In genomic region chr2:182894174-182894573, GRCh38 we compare ENCODE assay signal across 32 cellular contexts. TPM values are rescaled to one million over a fixed set of nuclear protein-coding genes. Genes with fewer than 3 reads are reported as not detected.
DNase-seq lines count a peak whose midpoint lies in the region; ATAC-seq, FAIRE-seq and TF ChIP-seq lines count a peak whose summit lies in the region.
"Had no signal": no experiment of that assay in that cellular context is flagged by ENCODE, and none has a peak within 500 bp of the region (broad histone marks: within the 10 kb centered on the region; RNA-seq: fewer than 3 reads in every experiment).

No MANE protein-coding gene starts in this region.

- WGBS in HepG2 (ENCODE audit: low lambda C conversion rate): 89% methylated on average over 9 of the region's 9 CpGs
- WGBS in right lobe of liver (ENCODE audit: insufficient coverage, low coverage, low lambda C conversion rate, missing lambda C conversion rate): 97% methylated on average over 4 of the region's 9 CpGs
- 7 to 14% methylated on average over 9 of the region's 9 CpGs for whole genome bisulfite sequencing in aorta, 2 donors

- no peak for TF ChIP-seq EP300 in HepG2 (IDR thresholded peaks at IDR 0.05; ENCODE audit: low read depth in 2 of 2, low read length in 2 of 2)
- no peak for TF ChIP-seq EP300 in HepG2 (CRISPR knock-in tag; IDR thresholded peaks at IDR 0.05; ENCODE audit: borderline replicate concordance)

- no peak overlapping the region for H3K4me2 ChIP-seq in HepG2 (ENCODE audit: low read depth, low read length)
- no peak overlapping the region for H3K4me2 ChIP-seq in osteoblast (ENCODE audit: insufficient read depth, low read length)

- H3K27me3 ChIP-seq in HepG2 (ENCODE audit: control insufficient read depth in 1 of 2, insufficient read depth in 2 of 2, low read length in 2 of 2) (no peaks in the 10 kb centered on the region), right lobe of liver (no peaks in the 10 kb centered on the region), osteoblast (ENCODE audit: insufficient read depth, low read length) (no peaks in the 10 kb centered on the region), aorta (ENCODE audit: control insufficient read depth in 1 of 2, insufficient read depth in 2 of 2, low read length in 1 of 2) (no peaks in the 10 kb centered on the region)
- H3K27me3 ChIP-seq: dorsolateral prefrontal cortex, esophagus squamous epithelium, right atrium auricular region, upper lobe of right lung had no signal

- H3K36me3 ChIP-seq in HepG2 (replicated peaks in 1 of 2; ENCODE audit: control insufficient read depth in 1 of 2, insufficient read depth in 2 of 2, low read length in 2 of 2) (no peaks in the 10 kb centered on the region), right lobe of liver (no peaks in the 10 kb centered on the region), osteoblast (ENCODE audit: insufficient read depth, low read length) (no peaks in the 10 kb centered on the region), aorta (ENCODE audit: control insufficient read depth in 1 of 2, insufficient read depth in 2 of 2, low read length in 1 of 2) (no peaks in the 10 kb centered on the region)
- H3K36me3 ChIP-seq: esophagus squamous epithelium, right atrium auricular region, upper lobe of right lung had no signal

- H3K4me3 ChIP-seq in HepG2 (replicated peaks in 1 of 3; ENCODE audit: insufficient read depth in 1 of 3, low read depth in 2 of 3, low read length in 3 of 3) (no peak overlapping the region), right lobe of liver (no peak overlapping the region), osteoblast (ENCODE audit: insufficient read depth, low read length) (no peak overlapping the region), aorta (ENCODE audit: low read length in 2 of 2) (no peak overlapping the region)
- H3K4me3 ChIP-seq: dorsolateral prefrontal cortex, esophagus squamous epithelium, right atrium auricular region, upper lobe of right lung had no signal

- H4K20me1 ChIP-seq in HepG2 (ENCODE audit: insufficient read depth, low read length): no peaks in the 10 kb centered on the region
- no peaks in the 10 kb centered on the region for H4K20me1 ChIP-seq in osteoblast (ENCODE audit: insufficient read depth, low read length)

- CTCF ChIA-PET in HepG2 (lab: Yijun Ruan, JAX; ENCODE audit: low intra/inter-chr PET ratio, low total read pairs): no interaction called here

- TF ChIP-seq RAD21 in HepG2 (CRISPR knock-in tag; IDR thresholded peaks at IDR 0.05): no peak

- H3K79me2 ChIP-seq in HepG2 (ENCODE audit: insufficient read depth, low read length) (no peaks in the 10 kb centered on the region), osteoblast (ENCODE audit: insufficient read depth, low read length) (no peaks in the 10 kb centered on the region)
- H3K79me2 ChIP-seq: parathyroid adenoma had no signal

- TF ChIP-seq POLR2A in HepG2 (IDR thresholded peaks at IDR 0.05; ENCODE audit: insufficient read depth in 1 of 2, low read depth in 2 of 2, low read length in 2 of 2): no peak
- no peak for TF ChIP-seq POLR2A in right lobe of liver (IDR thresholded peaks at IDR 0.05)

- H3K27ac ChIP-seq in HepG2 (ENCODE audit: extremely low read length, insufficient read depth, low read length) (no peak overlapping the region), right lobe of liver (no peak overlapping the region), osteoblast (ENCODE audit: low read depth, low read length) (no peak overlapping the region), aorta (ENCODE audit: low read depth in 1 of 2, low read length in 2 of 2) (peak overlapping the region; percentile 14 to 78)
- H3K27ac ChIP-seq: 22Rv1, dorsolateral prefrontal cortex, esophagus squamous epithelium, parathyroid adenoma, right atrium auricular region, upper lobe of right lung, VCaP had no signal

- BruUV-seq in HepG2 (replicated peaks; lab: Mats Ljungman, UMichigan): no TSS peak

- no peak overlapping the region for H3K9ac ChIP-seq in HepG2 (ENCODE audit: insufficient read depth, low read depth, low read length)
- H3K9ac ChIP-seq: parathyroid adenoma had no signal

- TF ChIP-seq CTCF in HepG2 (CRISPR knock-in tag; IDR thresholded peaks at IDR 0.05) (no peak), right lobe of liver (IDR thresholded peaks at IDR 0.05) (no peak), osteoblast (IDR thresholded peaks at IDR 0.05; ENCODE audit: extremely low read depth, low read depth, low read length) (no peak)

- intact Hi-C loops in HepG2 (cut with micrococcal nuclease; ENCODE audit: unreplicated experiment): no loop called here
- intact Hi-C loops in right lobe of liver (cut with DNase I): no loop called here
- intact Hi-C loops in aorta (cut with DNase I): no loop called here
- intact Hi-C loops in left cardiac atrium (cut with DNase I): no loop called here

- DNase-seq in HepG2 (ENCODE audit: low spot score): no peak
- no peak for DNase-seq in right lobe of liver
- peak; percentile 43 for DNase-seq in dedifferentiated amniotic fluid mesenchymal stem cell (ENCODE audit: extremely low spot score)
- peak; percentile 49 for DNase-seq in osteoblast (ENCODE audit: insufficient read length, low spot score, missing footprints)
- DNase-seq in aorta: peak; percentile 68 to 83
- DNase-seq in left cardiac atrium: no peak
- no peak for DNase-seq in NCI-H510A (lab: John Stamatoyannopoulos, UW)
- DNase-seq: activated CD4-positive, alpha-beta T cell treated with anti-CD3 and anti-CD28 coated beads for 36 hours; activated CD8-positive, alpha-beta memory T cell treated with anti-CD3 and anti-CD28 coated beads for 24 hours; activated T-cell treated with anti-CD3 and anti-CD28 coated beads for 4 hours; Caco-2; dorsolateral prefrontal cortex; esophagus squamous epithelium; GF-D8; hypothalamus; left colon; NCI-H1105; NCI-H187; NCI-H2171; NCI-H510A treated with DMSO at 0.1 percent for 48 hours; stimulated activated CD4-positive, alpha-beta T cell treated with anti-CD3 and anti-CD28 coated beads, Interleukin-12 subunit alpha, Interleukin-12 subunit beta, amount 100 ng/mL, for 4 hours; stimulated activated CD4-positive, alpha-beta T cell treated with anti-CD3 and anti-CD28 coated beads, Interleukin-2, amount 100 ng/mL, for 48 hours; SW 1271; upper lobe of right lung had no signal

- H2AFZ ChIP-seq in HepG2 (ENCODE audit: low read length) (no peak overlapping the region), osteoblast (ENCODE audit: low read length) (peak overlapping the region; percentile 23)
- H2AFZ ChIP-seq: parathyroid adenoma had no signal

- H3K4me1 ChIP-seq in HepG2 (ENCODE audit: insufficient read depth, low read length): peaks cover 25% of the 10 kb centered on the region
- H3K4me1 ChIP-seq in right lobe of liver: peaks cover 0 to 5% (median 0%) of the 10 kb centered on the region in 4 donors
- H3K4me1 ChIP-seq in osteoblast (ENCODE audit: insufficient read depth, low read length): peaks cover 18% of the 10 kb centered on the region
- H3K4me1 ChIP-seq in aorta (ENCODE audit: control insufficient read depth in 1 of 2, insufficient read depth in 2 of 2, low read length in 2 of 2): no peaks in the 10 kb centered on the region
- H3K4me1 ChIP-seq: esophagus squamous epithelium, parathyroid adenoma, right atrium auricular region, upper lobe of right lung had no signal

- H3K9me3 ChIP-seq in HepG2 (ENCODE audit: low read length) (no peaks in the 10 kb centered on the region), right lobe of liver (no peaks in the 10 kb centered on the region), osteoblast (ENCODE audit: low read depth, low read length) (no peaks in the 10 kb centered on the region), aorta (ENCODE audit: control insufficient read depth, low read length) (no peaks in the 10 kb centered on the region)
- H3K9me3 ChIP-seq: esophagus squamous epithelium, right atrium auricular region, upper lobe of right lung had no signal

- ATAC-seq in HepG2: no peak
- ATAC-seq in right lobe of liver: no peak
- peak; percentile 83 for ATAC-seq in aorta (ENCODE audit: low FRiP score)
- ATAC-seq in left cardiac atrium: no peak
- ATAC-seq in GM18517 (IDR thresholded peaks at IDR 0.05; ENCODE audit: unreplicated experiment): no peak
- ATAC-seq: activated CD4-positive, alpha-beta T cell treated with anti-CD3 and anti-CD28 coated beads for 36 hours; activated naive CD4-positive, alpha-beta T cell treated with anti-CD3 and anti-CD28 coated beads, Interleukin-2, amount 50 U/mL, for 72 hours; left colon; upper lobe of right lung had no signal

- in situ Hi-C loops in HepG2 (cut with HindIII; ENCODE audit: extremely low pct_ligation_motif_present, low pct_unique_long_range_greater_than_20kb): no loop called here

- no peak for FAIRE-seq in HepG2 (lab: Jason Lieb, UNC)
- FAIRE-seq: endometrium had no signal

- POLR2A ChIA-PET in HepG2 (lab: Yijun Ruan, JAX): no interaction called here

RNA-seq across cellular contexts. Expression of gene FRZB, which starts 27.7 kb away (rescaled TPM):
- total RNA-seq in HepG2 (2016; rRNA removed; fragmentation: Illumina TruSeq; extraction: Trizol) (0.04 TPM in 1 of 2 replicates, not detected in the other), right lobe of liver (under 1 TPM; 0.14 to 0.93 (median 0.59) TPM), osteoblast (0.29 and 0.36 TPM in 2 replicates), aorta (100 to 1,000 TPM in 1 of 2 donors, 10 to 100 TPM in 1; 71.4 to 122 TPM), left cardiac atrium (1 to 10 TPM; 2.4 to 5.3 TPM)
- not detected in 2 replicates for total RNA-seq in HepG2 (2016; cell fraction: cytosol; rRNA removed; fragmentation: Illumina TruSeq; extraction: Trizol; ENCODE audit: low read depth)
- total RNA-seq in HepG2 (2016; cell fraction: insoluble cytoplasmic fraction; rRNA removed; fragmentation: Illumina TruSeq; extraction: Trizol): 0.04 TPM in 1 of 2 replicates, not detected in the other
- 0.03 TPM in 1 of 2 replicates, not detected in the other for total RNA-seq in HepG2 (2016; cell fraction: membrane; rRNA removed; fragmentation: Illumina TruSeq; extraction: Trizol)
- 0.16 and 0.25 TPM in 2 replicates for total RNA-seq in HepG2 (2016; cell fraction: nucleus; rRNA removed; fragmentation: Illumina TruSeq; extraction: Trizol)
- polyA plus RNA-seq in HepG2 (2011; rRNA removed) (0.86 and 1.2 TPM in 2 replicates), aorta (100 to 1,000 TPM in 1 of 2 donors, 10 to 100 TPM in 1; 47.9 to 277 TPM)
- polyA plus RNA-seq in HepG2 (2011; cell fraction: cytosol; rRNA removed): 0.67 and 0.68 TPM in 2 replicates
- polyA plus RNA-seq in HepG2 (2011; cell fraction: nucleus; rRNA removed): 0.74 and 0.85 TPM in 2 replicates
- polyA plus RNA-seq in HepG2 (2012): 1.0 and 1.8 TPM in 2 replicates
- polyA plus RNA-seq in HepG2 (2016; cell fraction: cytosol; fragmentation: Illumina TruSeq; extraction: Trizol; ENCODE audit: low read depth): 0.03 and 0.09 TPM in 2 replicates
- 0.07 and 0.08 TPM in 2 replicates for polyA plus RNA-seq in HepG2 (2016; cell fraction: insoluble cytoplasmic fraction; fragmentation: Illumina TruSeq; extraction: Trizol; ENCODE audit: low read depth)
- polyA plus RNA-seq in HepG2 (2016; cell fraction: membrane; fragmentation: Illumina TruSeq; extraction: Trizol; ENCODE audit: low read depth): not detected in 2 replicates
- 0.14 and 0.28 TPM in 2 replicates for polyA plus RNA-seq in HepG2 (2016; cell fraction: nucleus; fragmentation: Illumina TruSeq; extraction: Trizol; ENCODE audit: insufficient read depth, low read depth)
- polyA minus RNA-seq in HepG2 (2011; rRNA and poly(A)+ RNA removed; ENCODE audit: low replicate concordance): 1.2 TPM in 1 of 2 replicates, not detected in the other
- polyA minus RNA-seq in HepG2 (2011; cell fraction: cytosol; rRNA and poly(A)+ RNA removed): 0.53 and 0.69 TPM in 2 replicates
- polyA minus RNA-seq in HepG2 (2011; cell fraction: nucleus; rRNA and poly(A)+ RNA removed): 1.4 and 1.6 TPM in 2 replicates
- total RNA-seq: activated CD4-positive, alpha-beta T cell treated with anti-CD3 and anti-CD28 coated beads for 36 hours; activated naive CD4-positive, alpha-beta T cell treated with anti-CD3 and anti-CD28 coated beads, Interleukin-2, amount 50 U/mL, for 72 hours; Caco-2 had no signal
- polyA plus RNA-seq: CD14-positive monocyte had no signal

Comparison
In these comparisons a context has a peak if more than half of its experiments do, and no peak if none do; other contexts are left out.
1. DNase-seq: peak in dedifferentiated amniotic fluid mesenchymal stem cell (single experiment), osteoblast (single experiment) and aorta (2 of 2); none in HepG2 (single experiment), right lobe of liver (0 of 3), left cardiac atrium (single experiment) and NCI-H510A (single experiment).
2. H3K27ac ChIP-seq: peak in aorta (2 of 2); none in HepG2 (single experiment), right lobe of liver (0 of 3) and osteoblast (single experiment).
3. RNA of gene FRZB, which starts 27.7 kb away (total RNA-seq): 71.4 to 122 TPM in aorta; 2.4 to 5.3 TPM in left cardiac atrium, 0.14 to 0.93 TPM in right lobe of liver, 0.29 to 0.36 TPM in osteoblast and 0.03 to 0.25 TPM in HepG2; every median in the first group is over 10 times any median in the second.